In genomic region chr1:109478806-109479205, GRCh38 we compare ENCODE assay signal across 1 cellular context.
TF ChIP-seq lines count a peak whose summit lies in the region.

No MANE protein-coding gene starts in this region.

TF ChIP-seq in K562, 482 proteins besides CTCF, POLR2A, EP300 and RAD21 (continued from another document and continues in another):
- TF ChIP-seq ZMIZ1 (IDR thresholded peaks at IDR 0.05; ENCODE audit: low read depth in 2 of 2, low read length in 2 of 2): no peak
- peak; percentile 95 for TF ChIP-seq ARID4B (CRISPR knock-in tag; IDR thresholded peaks at IDR 0.05)
- no peak for TF ChIP-seq TARDBP (IDR thresholded peaks at IDR 0.05)
- no peak for TF ChIP-seq ZNF77 (CRISPR knock-in tag; IDR thresholded peaks at IDR 0.05)
- no peak for TF ChIP-seq HDAC3 (IDR thresholded peaks at IDR 0.05; ENCODE audit: borderline replicate concordance, partially characterized antibody)
- no peak for TF ChIP-seq CLOCK (CRISPR knock-in tag; IDR thresholded peaks at IDR 0.05; ENCODE audit: borderline replicate concordance)
- no peak for TF ChIP-seq MEF2D (tag; conservative IDR thresholded peaks at IDR 0.05; ENCODE audit: low read depth)
- no peak for TF ChIP-seq CBFB (CRISPR knock-in tag; IDR thresholded peaks at IDR 0.05)
- no peak for TF ChIP-seq KLF6 (CRISPR knock-in tag; IDR thresholded peaks at IDR 0.05; ENCODE audit: borderline replicate concordance)
- no peak for TF ChIP-seq ZNF707 (CRISPR knock-in tag; conservative IDR thresholded peaks at IDR 0.05)
- no peak for TF ChIP-seq SAFB2 (IDR thresholded peaks at IDR 0.05; ENCODE audit: borderline replicate concordance, low read depth, low read length, severe bottlenecking)
- TF ChIP-seq SMARCE1 (IDR thresholded peaks at IDR 0.05): no peak
- TF ChIP-seq MEIS2 (IDR thresholded peaks at IDR 0.05; ENCODE audit: partially characterized antibody): no peak
- no peak for TF ChIP-seq ZFX (CRISPR knock-in tag; IDR thresholded peaks at IDR 0.05)
- TF ChIP-seq HOMEZ (CRISPR knock-in tag; IDR thresholded peaks at IDR 0.05): no peak
- TF ChIP-seq E2F8 (IDR thresholded peaks at IDR 0.05; ENCODE audit: low read depth, partially characterized antibody): no peak
- TF ChIP-seq FOSL1 (tag; conservative IDR thresholded peaks at IDR 0.05): no peak
- TF ChIP-seq ZC3H8 (IDR thresholded peaks at IDR 0.05): no peak
- no peak for TF ChIP-seq ZFP91 (CRISPR knock-in tag; IDR thresholded peaks at IDR 0.05)
- TF ChIP-seq RAD51 (IDR thresholded peaks at IDR 0.05; ENCODE audit: borderline replicate concordance, low read depth): no peak
- TF ChIP-seq POLR2B (IDR thresholded peaks at IDR 0.05; ENCODE audit: low read depth, partially characterized antibody): no peak
- TF ChIP-seq ADNP (tag; IDR thresholded peaks at IDR 0.05): no peak
- TF ChIP-seq NRF1 (conservative IDR thresholded peaks at IDR 0.05 in 1 of 2, IDR thresholded peaks at IDR 0.05 in 1 of 2): no peak
- no peak for TF ChIP-seq BRD4 (IDR thresholded peaks at IDR 0.05)
- TF ChIP-seq NR2C1 (IDR thresholded peaks at IDR 0.05): no peak
- no peak for TF ChIP-seq NR2C1 (tag; IDR thresholded peaks at IDR 0.05)
- TF ChIP-seq NCOR1 (IDR thresholded peaks at IDR 0.05): no peak
